ENCODE assay signal across 8 cellular contexts in the genomic region with DNA sequence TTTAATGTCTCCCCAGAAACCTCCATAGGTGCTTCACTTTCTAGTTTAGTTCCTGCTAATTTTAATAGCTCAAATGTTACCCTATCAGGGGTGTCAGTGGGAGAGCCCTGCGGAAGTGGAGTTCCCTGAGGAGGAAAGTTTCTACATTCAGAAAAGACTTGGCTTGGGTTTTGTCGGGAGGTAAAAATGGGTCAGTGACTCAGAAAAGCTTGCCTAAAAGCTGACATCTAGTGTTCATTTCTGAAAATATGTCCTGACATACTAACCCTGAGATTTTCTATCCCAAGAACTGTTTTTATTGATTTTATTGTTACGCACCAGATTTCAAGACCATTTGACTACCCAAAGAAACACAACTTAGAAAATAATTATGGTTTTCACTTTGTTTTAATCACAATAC. TPM values are rescaled to one million over a fixed set of nuclear protein-coding genes. Genes with fewer than 3 reads are reported as not detected.
DNase-seq lines count a peak whose midpoint lies in the region; ATAC-seq and TF ChIP-seq lines count a peak whose summit lies in the region.

No MANE protein-coding gene starts in this region.

- no peaks in the 10 kb centered on the region for H3K27me3 Mint-ChIP-seq in activated B cell treated with CpG ODN at 0.5 μM for 24 hours

- H3K36me3 Mint-ChIP-seq in activated B cell treated with CpG ODN at 0.5 μM for 24 hours (ENCODE audit: low read depth), result peaks cover 18% of the 10 kb centered on the region

- peak; percentile 42 for DNase-seq in AG10803 (ENCODE audit: low read depth)
- DNase-seq in HCEC 1CT, result peak; percentile 49
- DNase-seq in activated B cell treated with CpG ODN at 0.5 μM for 24 hours, result no peak
- DNase-seq in left kidney (ENCODE audit: low read depth, low spot score), result peak; percentile 11
- DNase-seq in germinal center (ENCODE audit: low spot score), result no peak
- DNase-seq in stimulated activated naive CD4-positive, alpha-beta T cell treated with Interleukin-2 at 50 U/mL for 16 hours (lab: John Stamatoyannopoulos, UW), result no peak
- DNase-seq in inferior parietal cortex (ENCODE audit: extremely low spot score), result no peak

- peak overlapping the region; percentile 84 for H3K27ac Mint-ChIP-seq in activated B cell treated with CpG ODN at 0.5 μM for 24 hours

- H3K9me3 Mint-ChIP-seq in activated B cell treated with CpG ODN at 0.5 μM for 24 hours, result no peaks in the 10 kb centered on the region

- H3K4me1 Mint-ChIP-seq in activated B cell treated with CpG ODN at 0.5 μM for 24 hours, result peaks cover 75% of the 10 kb centered on the region

- POLR2A ChIA-PET in activated B cell treated with CpG ODN at 0.5 μM for 24 hours (lab: Charles Lee), result interaction anchor here (0.6 to 21.0 kb wide), 7 partner anchors 17 to 273 kb away, joined by 5 to 853 read pairs (median 9); a partner anchor contains a TSS

- intact Hi-C loops in activated B cell treated with CpG ODN at 0.5 μM for 24 hours (cut with micrococcal nuclease), result loop anchor here (1.0 to 10.0 kb wide), 3 partner anchors 101 to 1892 kb away; a partner anchor contains a TSS

- TF ChIP-seq CTCF in AG10803 (conservative IDR thresholded peaks at IDR 0.05; ENCODE audit: low read length) (peak; percentile 42), activated B cell treated with CpG ODN at 0.5 μM for 24 hours (IDR thresholded peaks at IDR 0.05) (no peak)

- no peak for ATAC-seq in activated B cell treated with CpG ODN at 0.5 μM for 24 hours (ENCODE audit: low read depth)
- ATAC-seq in GM18861 (IDR thresholded peaks at IDR 0.05; ENCODE audit: unreplicated experiment), result no peak

- H3K4me3 Mint-ChIP-seq in activated B cell treated with CpG ODN at 0.5 μM for 24 hours, result peak overlapping the region; percentile 50

- CTCF ChIA-PET in activated B cell treated with CpG ODN at 0.5 μM for 24 hours (lab: Charles Lee), result interaction anchor here (0.8 to 3.1 kb wide), 9 partner anchors 30 to 333 kb away, joined by 3 to 19 read pairs (median 3); a partner anchor contains a TSS

- H3K4me3 ChIP-seq in AG10803 (ENCODE audit: low read length), result no peak overlapping the region

RNA-seq across cellular contexts. Expression of a gene that starts 40.9 kb away (rescaled TPM):
- total RNA-seq in activated B cell treated with CpG ODN at 0.5 μM for 24 hours, result 2.3 and 2.6 TPM in 2 replicates

Comparison
In these comparisons a context has a peak if more than half of its experiments do, and no peak if none do; other contexts are left out.
1. DNase-seq: peak in AG10803 (single experiment), HCEC 1CT (single experiment) and left kidney (single experiment); none in activated B cell treated with CpG ODN at 0.5 μM for 24 hours (single experiment), germinal center (single experiment), stimulated activated naive CD4-positive, alpha-beta T cell treated with Interleukin-2 at 50 U/mL for 16 hours (single experiment) and inferior parietal cortex (single experiment).